32 cellular contexts compared by ENCODE assay signal in genomic region chr4:23260510-23260909, GRCh38.
"Had no signal": no experiment of that assay in that cellular context is flagged by ENCODE, and none has a peak within 500 bp of the region (broad histone marks: within the 10 kb centered on the region; RNA-seq: fewer than 3 reads in every experiment).

No MANE protein-coding gene starts in this region.

- ATAC-seq: activated CD8-positive, alpha-beta memory T cell treated with anti-CD3 and anti-CD28 coated beads, Interleukin-2, amount 10 ng/mL, durations not matched to agents 7 days and 5 days; PC-3 had no signal

- H3K4me3 ChIP-seq: MG63, Peyer's patch, SJCRH30, SK-N-MC had no signal

- H3K27me3 ChIP-seq: brain microvascular endothelial cell, MG63, Peyer's patch, SJCRH30 had no signal

- H3K9me3 ChIP-seq: MG63, Peyer's patch, SJCRH30 had no signal

- H3K36me3 ChIP-seq: brain microvascular endothelial cell, MG63, Peyer's patch, SJCRH30, WERI-Rb-1 had no signal

- H3K27ac ChIP-seq: brain microvascular endothelial cell, Peyer's patch, SJCRH30, SK-N-MC, WERI-Rb-1 had no signal

- DNase-seq: activated CD4-positive, alpha-beta memory T cell treated with anti-CD3 and anti-CD28 coated beads, Interleukin-2, amount 10 ng/mL, durations not matched to agents 7 days and 5 days; activated CD4-positive, alpha-beta T cell treated with anti-CD3 and anti-CD28 coated beads for 1 hour; activated CD4-positive, alpha-beta T cell treated with anti-CD3 and anti-CD28 coated beads for 48 hours; activated CD4-positive, CD25-positive, alpha-beta regulatory T cell; activated CD8-positive, alpha-beta memory T cell treated with anti-CD3 and anti-CD28 coated beads for 24 hours; activated CD8-positive, alpha-beta memory T cell treated with anti-CD3 and anti-CD28 coated beads, Interleukin-2, amount 10 ng/mL, durations not matched to agents 7 days and 5 days; activated CD8-positive, alpha-beta memory T cell treated with anti-CD3 and anti-CD28 coated beads, Interleukin-2, amount 50 U/mL, for 48 hours; activated effector memory CD4-positive, alpha-beta T cell treated with Interleukin-2 at 50 U/mL for 16 hours; activated naive CD4-positive, alpha-beta T cell; activated naive CD4-positive, alpha-beta T cell treated with anti-CD3 and anti-CD28 coated beads, Interleukin-2, amount 50 U/mL, for 16 hours; activated naive CD8-positive, alpha-beta T cell treated with anti-CD3 and anti-CD28 coated beads for 36 hours; activated T-cell treated with anti-CD3 and anti-CD28 coated beads, Interleukin-2, amount 50 U/mL, for 48 hours; amniotic stem cell; aorta; brain microvascular endothelial cell; central memory CD4-positive, alpha-beta T cell; MG63; NCI-H1092; NCI-H146; NCI-H187; NCI-H2029 treated with DMSO at 0.1 percent for 48 hours; NCI-H2107; NCI-H226; NCI-H446 treated with DMSO at 0.1 percent for 48 hours; NCI-H524 treated with DMSO at 0.1 percent for 48 hours; PC-3; Peyer's patch; SHP77; SJCRH30; T1000; WERI-Rb-1 had no signal

- H3K4me1 ChIP-seq: Peyer's patch, SJCRH30 had no signal
